Comparison of ENCODE assay signal across 9 cellular contexts in genomic region chr9:125409217-125409636, GRCh38.
DNase-seq lines count a peak whose midpoint lies in the region; ATAC-seq and TF ChIP-seq lines count a peak whose summit lies in the region.
"Had no signal": no experiment of that assay in that cellular context is flagged by ENCODE, and none has a peak within 500 bp of the region (broad histone marks: within the 10 kb centered on the region; RNA-seq: fewer than 3 reads in every experiment).

No MANE protein-coding gene starts in this region.

- H3K4me1 Mint-ChIP-seq in activated B cell treated with CpG ODN at 0.5 μM for 24 hours (peaks cover 16% of the 10 kb centered on the region), natural killer cell (peaks cover 6 to 20% of the 10 kb centered on the region in 2 donors)

- H3K27me3 Mint-ChIP-seq in activated B cell treated with CpG ODN at 0.5 μM for 24 hours, result peaks cover 23% of the 10 kb centered on the region
- H3K27me3 Mint-ChIP-seq in natural killer cell (ENCODE audit: low read depth in 2 of 2), result peaks cover 14 to 28% of the 10 kb centered on the region in 2 donors

- ATAC-seq in activated B cell treated with CpG ODN at 0.5 μM for 24 hours (ENCODE audit: low read depth) (no peak), natural killer cell (peak in 2 of 3 donors; percentile 21 to 42)

- peak; percentile 8 for DNase-seq in NCI-H2196 (lab: John Stamatoyannopoulos, UW; ENCODE audit: unreplicated experiment)
- no peak for DNase-seq in NCI-H2196 treated with DMSO at 0.1 percent for 48 hours (lab: John Stamatoyannopoulos, UW; ENCODE audit: unreplicated experiment)
- peak; percentile 85 for DNase-seq in H7
- no peak for DNase-seq in activated B cell treated with CpG ODN at 0.5 μM for 24 hours
- DNase-seq in natural killer cell, result no peak
- no peak for DNase-seq in hepatic stellate cell (ENCODE audit: low spot score)
- no peak for DNase-seq in SKM-1 (lab: John Stamatoyannopoulos, UW; ENCODE audit: unreplicated experiment)
- no peak for DNase-seq in GF-D8 (lab: John Stamatoyannopoulos, UW)

- CTCF ChIA-PET in activated B cell treated with CpG ODN at 0.5 μM for 24 hours (lab: Charles Lee), result interaction anchor here (2.5 to 2.9 kb wide), 2 partner anchors 988 to 1082 kb away, joined by 24 to 30 read pairs; no protein-coding TSS in a partner anchor

- no peaks in the 10 kb centered on the region for H3K36me3 Mint-ChIP-seq in activated B cell treated with CpG ODN at 0.5 μM for 24 hours (ENCODE audit: low read depth)
- H3K36me3 Mint-ChIP-seq in natural killer cell, result no peaks in the 10 kb centered on the region

- POLR2A ChIA-PET in activated B cell treated with CpG ODN at 0.5 μM for 24 hours (lab: Charles Lee), result no interaction called here

- H3K4me3 Mint-ChIP-seq in activated B cell treated with CpG ODN at 0.5 μM for 24 hours (peak overlapping the region; percentile 75), natural killer cell (peak overlapping the region; percentile 87)

- H3K4me3 ChIP-seq in H7 (ENCODE audit: insufficient read depth, low read depth, low read length), result no peak overlapping the region

- intact Hi-C loops in activated B cell treated with CpG ODN at 0.5 μM for 24 hours (cut with micrococcal nuclease) (loop anchor here (5.0 kb wide), 1 partner anchor 148 kb away; no protein-coding TSS in a partner anchor), natural killer cell (cut with micrococcal nuclease) (loop anchor here (2.0 kb wide), 1 partner anchor 222 kb away; no protein-coding TSS in a partner anchor)

- TF ChIP-seq CTCF in activated B cell treated with CpG ODN at 0.5 μM for 24 hours (IDR thresholded peaks at IDR 0.05), result no peak
- no peak for TF ChIP-seq CTCF in natural killer cell (IDR thresholded peaks at IDR 0.05)

- H3K36me3 ChIP-seq in H7 (replicated peaks; ENCODE audit: control insufficient read depth, insufficient read depth, low read length), result no peaks in the 10 kb centered on the region
- H3K36me3 ChIP-seq: cardiac muscle cell had no signal

- H3K27me3 ChIP-seq in H7 (ENCODE audit: control insufficient read depth, insufficient read depth, low read length), result peaks cover 9% of the 10 kb centered on the region
- H3K27me3 ChIP-seq: cardiac muscle cell had no signal

- no peak overlapping the region for H3K27ac Mint-ChIP-seq in activated B cell treated with CpG ODN at 0.5 μM for 24 hours
- peak overlapping the region in 1 of 2 donors; percentile 4 for H3K27ac Mint-ChIP-seq in natural killer cell

- no peaks in the 10 kb centered on the region for H3K9me3 Mint-ChIP-seq in activated B cell treated with CpG ODN at 0.5 μM for 24 hours
- H3K9me3 Mint-ChIP-seq in natural killer cell, result no peaks in the 10 kb centered on the region

Comparison
In these comparisons a context has a peak if more than half of its experiments do, and no peak if none do; other contexts are left out.
1. DNase-seq: peak in NCI-H2196 (single experiment) and H7 (single experiment); none in NCI-H2196 treated with DMSO at 0.1 percent for 48 hours (single experiment), activated B cell treated with CpG ODN at 0.5 μM for 24 hours (single experiment), natural killer cell (single experiment), hepatic stellate cell (single experiment), SKM-1 (single experiment) and GF-D8 (single experiment).